Comparison of ENCODE assay signal across 15 cellular contexts in genomic region chr18:77044866-77045664, GRCh38.
DNase-seq lines count a peak whose midpoint lies in the region; ATAC-seq and TF ChIP-seq lines count a peak whose summit lies in the region.
"Had no signal": no experiment of that assay in that cellular context is flagged by ENCODE, and none has a peak within 500 bp of the region (broad histone marks: within the 10 kb centered on the region; RNA-seq: fewer than 3 reads in every experiment).

No MANE protein-coding gene starts in this region.

- H3K27ac ChIP-seq in cingulate gyrus (ENCODE audit: low read depth, low read length), result peak overlapping the region; percentile 98
- no peak overlapping the region for H3K27ac ChIP-seq in prostate gland
- H3K27ac ChIP-seq: pancreas, skin epidermis, WERI-Rb-1 had no signal

- no peak for TF ChIP-seq POLR2A in prostate gland (IDR thresholded peaks at IDR 0.05)

- H3K4me3 Mint-ChIP-seq in T-helper 2 cell treated with Interferon-gamma antibody and Interleukin-4, amounts not matched to agents 5 μg/mL and 100 μg/mL, for 36 hours, result no peak overlapping the region
- no peak overlapping the region for H3K4me3 Mint-ChIP-seq in stimulated activated effector memory CD8-positive, alpha-beta T cell treated with anti-CD3 and anti-CD28 coated beads, Interleukin-12 subunit alpha, Interleukin-12 subunit beta, amount 100 ng/mL, for 72 hours
- H3K4me3 Mint-ChIP-seq: CD14-positive monocyte had no signal

- H3K4me3 ChIP-seq in prostate gland, result no peak overlapping the region
- H3K4me3 ChIP-seq: pancreas, skin epidermis had no signal

- H3K4me1 Mint-ChIP-seq in T-helper 2 cell treated with Interferon-gamma antibody and Interleukin-4, amounts not matched to agents 5 μg/mL and 100 μg/mL, for 36 hours (ENCODE audit: low read depth), result peaks cover 8% of the 10 kb centered on the region
- H3K4me1 Mint-ChIP-seq in stimulated activated effector memory CD8-positive, alpha-beta T cell treated with anti-CD3 and anti-CD28 coated beads, Interleukin-12 subunit alpha, Interleukin-12 subunit beta, amount 100 ng/mL, for 72 hours, result peaks cover 38% of the 10 kb centered on the region

- peak; percentile 59 for ATAC-seq in HG03025 (IDR thresholded peaks at IDR 0.05; ENCODE audit: low FRiP score, unreplicated experiment)
- peak; percentile 21 for ATAC-seq in stimulated activated effector memory CD8-positive, alpha-beta T cell treated with anti-CD3 and anti-CD28 coated beads, Interleukin-12 subunit alpha, Interleukin-12 subunit beta, amount 100 ng/mL, for 72 hours
- ATAC-seq: pancreas had no signal

- TF ChIP-seq CTCF in prostate gland (IDR thresholded peaks at IDR 0.05), result no peak

- H3K27me3 Mint-ChIP-seq in T-helper 2 cell treated with Interferon-gamma antibody and Interleukin-4, amounts not matched to agents 5 μg/mL and 100 μg/mL, for 36 hours (ENCODE audit: low read depth), result no peaks in the 10 kb centered on the region

- 74% methylated on average over 14 of the region's 14 CpGs for WGBS in prostate gland

- DNase-seq in T-helper 2 cell treated with Interferon-gamma antibody and Interleukin-4, amounts not matched to agents 5 μg/mL and 100 μg/mL, for 36 hours (ENCODE audit: low spot score), result no peak
- no peak for DNase-seq in T-helper 2 cell
- DNase-seq in stimulated activated effector memory CD8-positive, alpha-beta T cell treated with anti-CD3 and anti-CD28 coated beads, Interleukin-12 subunit alpha, Interleukin-12 subunit beta, amount 100 ng/mL, for 72 hours (ENCODE audit: low spot score in 2 of 2), result no peak
- DNase-seq in prostate gland (ENCODE audit: low spot score), result no peak
- DNase-seq in NK-92 (lab: John Stamatoyannopoulos, UW; ENCODE audit: unreplicated experiment), result no peak
- DNase-seq in NCI-H510A (lab: John Stamatoyannopoulos, UW), result no peak
- DNase-seq: Kasumi-1, NCI-H1436 treated with DMSO at 0.1 percent for 48 hours, NCI-H345, pancreas, WERI-Rb-1 had no signal

- H3K36me3 Mint-ChIP-seq in T-helper 2 cell treated with Interferon-gamma antibody and Interleukin-4, amounts not matched to agents 5 μg/mL and 100 μg/mL, for 36 hours (ENCODE audit: low read depth), result peaks cover 64% of the 10 kb centered on the region
- peaks cover 35% of the 10 kb centered on the region for H3K36me3 Mint-ChIP-seq in stimulated activated effector memory CD8-positive, alpha-beta T cell treated with anti-CD3 and anti-CD28 coated beads, Interleukin-12 subunit alpha, Interleukin-12 subunit beta, amount 100 ng/mL, for 72 hours

- peaks cover 5% of the 10 kb centered on the region for H3K9me3 Mint-ChIP-seq in T-helper 2 cell treated with Interferon-gamma antibody and Interleukin-4, amounts not matched to agents 5 μg/mL and 100 μg/mL, for 36 hours
- no peaks in the 10 kb centered on the region for H3K9me3 Mint-ChIP-seq in stimulated activated effector memory CD8-positive, alpha-beta T cell treated with anti-CD3 and anti-CD28 coated beads, Interleukin-12 subunit alpha, Interleukin-12 subunit beta, amount 100 ng/mL, for 72 hours

- no peaks in the 10 kb centered on the region for H3K27me3 ChIP-seq in prostate gland (replicated peaks; ENCODE audit: insufficient read depth)
- H3K27me3 ChIP-seq: pancreas had no signal

- no peaks in the 10 kb centered on the region for H3K4me1 ChIP-seq in prostate gland (replicated peaks)
- H3K4me1 ChIP-seq: pancreas had no signal

- H3K27ac Mint-ChIP-seq in T-helper 2 cell treated with Interferon-gamma antibody and Interleukin-4, amounts not matched to agents 5 μg/mL and 100 μg/mL, for 36 hours, result peak overlapping the region; percentile 3
- peak overlapping the region; percentile 77 for H3K27ac Mint-ChIP-seq in stimulated activated effector memory CD8-positive, alpha-beta T cell treated with anti-CD3 and anti-CD28 coated beads, Interleukin-12 subunit alpha, Interleukin-12 subunit beta, amount 100 ng/mL, for 72 hours

- intact Hi-C loops in prostate gland (cut with DNase I), result no loop called here

- H3K36me3 ChIP-seq in prostate gland, result no peaks in the 10 kb centered on the region
- H3K36me3 ChIP-seq: pancreas, WERI-Rb-1 had no signal

- no peaks in the 10 kb centered on the region for H3K9me3 ChIP-seq in prostate gland
- H3K9me3 ChIP-seq: pancreas had no signal
